In genomic region chr2:191677646-191678436, GRCh38 we compare ENCODE assay signal across 1 cellular context.
TF ChIP-seq lines count a peak whose summit lies in the region.

TSS of gene NABP1 (plus strand) at chr2:191678136. CDS start at chr2:191678615, 479 bp downstream.

TF ChIP-seq in HEK293, 187 proteins besides CTCF, POLR2A, EP300 and RAD21 (continued from another document and continues in another):
- TF ChIP-seq HIC1 (tag by site-specific recombination; IDR thresholded peaks at IDR 0.05), result no peak; the same call in 1 of the 2 replicates
- no peak for TF ChIP-seq IKZF3 (tag by site-specific recombination; IDR thresholded peaks at IDR 0.05)
- no peak for TF ChIP-seq ZNF324 (tag by site-specific recombination; IDR thresholded peaks at IDR 0.05)
- peak; percentile 23; the same call in 1 of the 2 replicates for TF ChIP-seq ZNF184 (tag by site-specific recombination; IDR thresholded peaks at IDR 0.05)
- TF ChIP-seq YY1 (tag by site-specific recombination; IDR thresholded peaks at IDR 0.05), result no peak
- no peak for TF ChIP-seq ZNF211 (tag by site-specific recombination; IDR thresholded peaks at IDR 0.05; ENCODE audit: low read depth)
- TF ChIP-seq ZNF792 (tag by site-specific recombination; IDR thresholded peaks at IDR 0.05), result peak; percentile 33; the same call in 1 of the 2 replicates
- no peak for TF ChIP-seq ZNF248 (tag by site-specific recombination; IDR thresholded peaks at IDR 0.05)
- no peak for TF ChIP-seq ZSCAN5A (tag by site-specific recombination; IDR thresholded peaks at IDR 0.05)
- no peak for TF ChIP-seq PRDM2 (tag by site-specific recombination; IDR thresholded peaks at IDR 0.05; ENCODE audit: borderline replicate concordance)
- 0 out of 2 replicates have a peak, but pooled peaks have one; percentile 51 for TF ChIP-seq REST (tag by site-specific recombination; IDR thresholded peaks at IDR 0.05)
- TF ChIP-seq ZNF529 (tag by site-specific recombination; IDR thresholded peaks at IDR 0.05; ENCODE audit: insufficient replicate concordance), result no peak
- TF ChIP-seq ZNF610 (tag by site-specific recombination; IDR thresholded peaks at IDR 0.05; ENCODE audit: borderline replicate concordance), result 0 out of 2 replicates have a peak, but pooled peaks have one; percentile 16
- TF ChIP-seq ZNF473 (tag by site-specific recombination; IDR thresholded peaks at IDR 0.05), result no peak
- TF ChIP-seq ZBTB17 (tag by site-specific recombination; IDR thresholded peaks at IDR 0.05), result no peak; the same call in 1 of the 2 replicates
- TF ChIP-seq ZNF626 (tag by site-specific recombination; IDR thresholded peaks at IDR 0.05), result no peak
- TF ChIP-seq TRIM28 (IDR thresholded peaks at IDR 0.05; ENCODE audit: borderline replicate concordance, low read length), result peak; percentile 63; the same call in 1 of the 2 replicates
- no peak for TF ChIP-seq ZNF48 (tag by site-specific recombination; IDR thresholded peaks at IDR 0.05)
- TF ChIP-seq ZNF692 (tag by site-specific recombination; IDR thresholded peaks at IDR 0.05), result no peak
- TF ChIP-seq ZXDB (tag by site-specific recombination; IDR thresholded peaks at IDR 0.05), result peak; percentile 43; the same call in 1 of the 2 replicates
- no peak for TF ChIP-seq ZNF112 (tag by site-specific recombination; IDR thresholded peaks at IDR 0.05)
- TF ChIP-seq ZBTB21 (tag by site-specific recombination; IDR thresholded peaks at IDR 0.05), result no peak
- TF ChIP-seq ZNF132 (tag by site-specific recombination; IDR thresholded peaks at IDR 0.05; ENCODE audit: borderline replicate concordance), result no peak
- no peak for TF ChIP-seq ZBTB1 (tag by site-specific recombination; IDR thresholded peaks at IDR 0.05)
- TF ChIP-seq ZNF658 (tag by site-specific recombination; IDR thresholded peaks at IDR 0.05), result no peak
- no peak for TF ChIP-seq ZNF354C (tag by site-specific recombination; IDR thresholded peaks at IDR 0.05; ENCODE audit: borderline replicate concordance, low read depth)
- no peak for TF ChIP-seq ZNF768 (tag by site-specific recombination; IDR thresholded peaks at IDR 0.05)
- TF ChIP-seq ZNF16 (tag by site-specific recombination; IDR thresholded peaks at IDR 0.05; ENCODE audit: low read depth), result no peak
- TF ChIP-seq ZNF174 (tag by site-specific recombination; IDR thresholded peaks at IDR 0.05), result no peak
- no peak for TF ChIP-seq ZNF843 (tag by site-specific recombination; IDR thresholded peaks at IDR 0.05)
- TF ChIP-seq ZNF292 (tag by site-specific recombination; IDR thresholded peaks at IDR 0.05; ENCODE audit: borderline replicate concordance, low read depth), result no peak
- TF ChIP-seq BCL11B (tag by site-specific recombination; IDR thresholded peaks at IDR 0.05; ENCODE audit: low read depth), result no peak
- no peak for TF ChIP-seq ZNF133 (tag by site-specific recombination; IDR thresholded peaks at IDR 0.05)
- no peak for TF ChIP-seq ZNF302 (tag by site-specific recombination; IDR thresholded peaks at IDR 0.05; ENCODE audit: low read depth)
- TF ChIP-seq ZBTB49 (tag by site-specific recombination; IDR thresholded peaks at IDR 0.05; ENCODE audit: low read depth), result no peak
- TF ChIP-seq ZFHX2 (tag by site-specific recombination; conservative IDR thresholded peaks at IDR 0.05), result peak; percentile 51
- TF ChIP-seq SCRT2 (tag by site-specific recombination; IDR thresholded peaks at IDR 0.05), result no peak
- no peak for TF ChIP-seq INSM2 (tag by site-specific recombination; IDR thresholded peaks at IDR 0.05)
- no peak; the same call in 1 of the 2 replicates for TF ChIP-seq GLI4 (tag by site-specific recombination; IDR thresholded peaks at IDR 0.05)
- TF ChIP-seq ZSCAN18 (tag by site-specific recombination; IDR thresholded peaks at IDR 0.05), result no peak
